13 cellular contexts compared by ENCODE assay signal in the genomic region with DNA sequence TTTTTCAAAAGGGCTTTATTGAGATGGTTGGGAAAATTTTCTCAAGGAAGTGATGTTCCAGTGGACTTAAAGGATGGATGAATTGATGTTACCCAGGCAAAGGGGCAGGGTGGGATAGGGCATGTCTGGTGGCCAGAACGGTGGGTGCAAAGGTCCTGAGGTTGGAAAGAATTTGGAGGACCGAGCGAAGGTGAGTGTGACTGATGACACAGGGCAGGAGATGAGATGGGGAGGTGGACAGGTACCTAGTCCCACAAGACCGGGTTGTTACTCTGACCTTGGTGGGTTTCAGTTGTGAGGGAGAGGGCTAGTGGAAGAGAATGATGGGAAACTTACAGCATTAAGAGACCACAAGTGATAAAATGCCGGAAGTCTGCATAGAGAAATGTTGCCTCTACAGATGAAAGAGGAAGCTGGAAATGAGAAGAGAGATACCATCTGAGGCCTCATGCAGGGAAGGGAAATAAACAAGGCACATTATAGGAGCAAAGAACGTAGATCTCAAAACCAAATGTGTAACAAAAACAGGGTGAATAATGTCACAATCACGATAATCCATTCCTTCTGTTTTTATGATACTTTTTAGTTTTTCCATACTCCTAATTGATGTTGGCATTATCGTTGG. TPM values are rescaled to one million over a fixed set of nuclear protein-coding genes. Genes with fewer than 3 reads are reported as not detected.
DNase-seq lines count a peak whose midpoint lies in the region; ATAC-seq and TF ChIP-seq lines count a peak whose summit lies in the region.
"Had no signal": no experiment of that assay in that cellular context is flagged by ENCODE, and none has a peak within 500 bp of the region (broad histone marks: within the 10 kb centered on the region; RNA-seq: fewer than 3 reads in every experiment).

No MANE protein-coding gene starts in this region.

- H3K4me3 ChIP-seq in HL-60 (replicated peaks; ENCODE audit: insufficient read depth, low read length): no peak overlapping the region
- H3K4me3 ChIP-seq in neuronal stem cell (ENCODE audit: low read length in 2 of 2): no peak overlapping the region
- H3K4me3 ChIP-seq: gastrocnemius medialis, left lung had no signal

- H3K18ac ChIP-seq in neuronal stem cell (ENCODE audit: low read length): no peak overlapping the region

- no peaks in the 10 kb centered on the region for H3K36me3 ChIP-seq in neuronal stem cell (replicated peaks in 1 of 2; ENCODE audit: control insufficient read depth in 2 of 2, insufficient read depth in 2 of 2, low read length in 2 of 2)
- H3K36me3 ChIP-seq: gastrocnemius medialis had no signal

- H3K14ac ChIP-seq in neuronal stem cell (ENCODE audit: low read length): no peak overlapping the region

- peak overlapping the region; percentile 42 for H3K4me3 Mint-ChIP-seq in T-helper 2 cell treated with Interferon-gamma antibody and Interleukin-4, amounts not matched to agents 5 μg/mL and 100 μg/mL, for 36 hours
- peak overlapping the region; percentile 35 to 72 (median 40) for H3K4me3 Mint-ChIP-seq in immature natural killer cell

- no peak overlapping the region for H3K23ac ChIP-seq in neuronal stem cell (ENCODE audit: low read depth, low read length, poor library complexity)

- H3K27ac ChIP-seq in HL-60 (replicated peaks): peak overlapping the region; percentile 69
- H3K27ac ChIP-seq in neuronal stem cell (replicated peaks; ENCODE audit: low read length): no peak overlapping the region
- H3K27ac ChIP-seq: gastrocnemius medialis had no signal

- peaks cover 23% of the 10 kb centered on the region for H3K36me3 Mint-ChIP-seq in T-helper 2 cell treated with Interferon-gamma antibody and Interleukin-4, amounts not matched to agents 5 μg/mL and 100 μg/mL, for 36 hours (ENCODE audit: low read depth)
- peaks cover 0 to 8% (median 7%) of the 10 kb centered on the region in 3 donors for H3K36me3 Mint-ChIP-seq in immature natural killer cell

- peak overlapping the region; percentile 78 for H3K27ac Mint-ChIP-seq in T-helper 2 cell treated with Interferon-gamma antibody and Interleukin-4, amounts not matched to agents 5 μg/mL and 100 μg/mL, for 36 hours
- peak overlapping the region in 5 of 6 donors; percentile 12 to 73 (median 49) for H3K27ac Mint-ChIP-seq in immature natural killer cell

- H3K9me3 Mint-ChIP-seq in T-helper 2 cell treated with Interferon-gamma antibody and Interleukin-4, amounts not matched to agents 5 μg/mL and 100 μg/mL, for 36 hours: peaks cover 34% of the 10 kb centered on the region
- H3K9me3 Mint-ChIP-seq in immature natural killer cell: peaks cover 0 to 2% (median under 1%) of the 10 kb centered on the region in 6 donors

- peaks cover 0 to 27% of the 10 kb centered on the region in 2 donors for H3K9me3 ChIP-seq in neuronal stem cell (replicated peaks in 1 of 2; ENCODE audit: control insufficient read depth in 2 of 2, insufficient read depth in 1 of 2, low read depth in 1 of 2, low read length in 2 of 2)
- H3K9me3 ChIP-seq: gastrocnemius medialis had no signal

- H2BK15ac ChIP-seq in neuronal stem cell (ENCODE audit: low read length): no peak overlapping the region

- no peak for ATAC-seq in GM18907 (IDR thresholded peaks at IDR 0.05; ENCODE audit: unreplicated experiment)
- no peak for ATAC-seq in HG02973 (IDR thresholded peaks at IDR 0.05; ENCODE audit: unreplicated experiment)
- ATAC-seq: gastrocnemius medialis, left lung had no signal

- no peak overlapping the region for H2BK12ac ChIP-seq in neuronal stem cell (ENCODE audit: low read length)

- no peak overlapping the region for H4K91ac ChIP-seq in neuronal stem cell (ENCODE audit: low read depth, low read length, poor library complexity)

- peaks cover 61% of the 10 kb centered on the region for H3K4me1 Mint-ChIP-seq in T-helper 2 cell treated with Interferon-gamma antibody and Interleukin-4, amounts not matched to agents 5 μg/mL and 100 μg/mL, for 36 hours (ENCODE audit: low read depth)
- H3K4me1 Mint-ChIP-seq in immature natural killer cell: peaks cover 49 to 64% of the 10 kb centered on the region in 2 donors

- intact Hi-C loops in cardiac septum (cut with DNase I): no loop called here

- H3K4ac ChIP-seq in neuronal stem cell (ENCODE audit: low read length): no peak overlapping the region

- no peak overlapping the region for H2AFZ ChIP-seq in neuronal stem cell (ENCODE audit: low read length)

- no peak overlapping the region for H3K9ac ChIP-seq in neuronal stem cell (ENCODE audit: low read depth, low read length, poor library complexity)

- H2BK5ac ChIP-seq in neuronal stem cell (ENCODE audit: low read length): no peak overlapping the region

- no peak for TF ChIP-seq CTCF in HL-60 (IDR thresholded peaks at IDR 0.05; ENCODE audit: insufficient read depth, low read length)

- peaks cover 5% of the 10 kb centered on the region for H3K27me3 Mint-ChIP-seq in T-helper 2 cell treated with Interferon-gamma antibody and Interleukin-4, amounts not matched to agents 5 μg/mL and 100 μg/mL, for 36 hours (ENCODE audit: low read depth)
- H3K27me3 Mint-ChIP-seq in immature natural killer cell (ENCODE audit: low read depth in 3 of 3): peaks cover 6 to 12% (median 9%) of the 10 kb centered on the region in 3 donors

- H3K4me2 ChIP-seq in neuronal stem cell (ENCODE audit: insufficient read depth, low read length, poor library complexity, severe bottlenecking): no peak overlapping the region

- H3K27me3 ChIP-seq in HL-60 (ENCODE audit: insufficient read depth, poor library complexity, severe bottlenecking) (no peaks in the 10 kb centered on the region), neuronal stem cell (ENCODE audit: control insufficient read depth in 3 of 3, insufficient read depth in 3 of 3, low read depth in 1 of 3, low read length in 3 of 3) (no peaks in the 10 kb centered on the region)
- H3K27me3 ChIP-seq: gastrocnemius medialis had no signal

- no peaks in the 10 kb centered on the region for H3K4me1 ChIP-seq in neuronal stem cell (ENCODE audit: control insufficient read depth in 2 of 2, insufficient read depth in 1 of 2, low read depth in 1 of 2, low read length in 2 of 2)
- H3K4me1 ChIP-seq: gastrocnemius medialis had no signal

- DNase-seq in CD1c-positive myeloid dendritic cell (ENCODE audit: extremely low spot score): peak; percentile 49
- DNase-seq in HL-60 (ENCODE audit: low read depth in 1 of 2, low spot score in 1 of 2): peak; percentile 73 to 74
- DNase-seq in T-helper 2 cell treated with Interferon-gamma antibody and Interleukin-4, amounts not matched to agents 5 μg/mL and 100 μg/mL, for 36 hours (ENCODE audit: low spot score): no peak
- DNase-seq in immature natural killer cell: no peak
- no peak for DNase-seq in neuronal stem cell (ENCODE audit: low spot score)
- DNase-seq in cardiac septum (ENCODE audit: low spot score): no peak
- DNase-seq: activated gamma-delta T cell treated with Interleukin-2 at 50 U/mL for 16 hours, gastrocnemius medialis, left lung, NCI-H1694 had no signal

- H3K79me1 ChIP-seq in neuronal stem cell (ENCODE audit: low read depth, low read length): no peaks in the 10 kb centered on the region

- no CpG with 5 or more reads among the region's 8 CpGs for WGBS in neuronal stem cell (ENCODE audit: extremely low coverage in 2 of 2, insufficient read length in 2 of 2, insufficient replicate concordance in 1 of 2), 2 donors

- no peak overlapping the region for H4K8ac ChIP-seq in neuronal stem cell (ENCODE audit: low read depth, low read length)

- no peak overlapping the region for H2AK5ac ChIP-seq in neuronal stem cell (ENCODE audit: low read depth, low read length)

- H2BK120ac ChIP-seq in neuronal stem cell (ENCODE audit: low read depth, low read length): no peak overlapping the region

RNA-seq across cellular contexts. Expression of gene ADGRE1, which starts 4.5 kb away (rescaled TPM):
- polyA plus RNA-seq in immature natural killer cell: under 1 TPM in 2 of 3 donors, not detected in 1; 0.22 to 0.54 TPM
- polyA plus RNA-seq in neuronal stem cell (2013, experiment 1 of 2): not detected
- polyA plus RNA-seq in neuronal stem cell (2013, experiment 2 of 2): not detected
- 0.62 TPM for total RNA-seq in cardiac septum
- total RNA-seq: dermis microvascular lymphatic vessel endothelial cell had no signal

Comparison
In these comparisons a context has a peak if more than half of its experiments do, and no peak if none do; other contexts are left out.
1. DNase-seq: peak in CD1c-positive myeloid dendritic cell (single experiment) and HL-60 (2 of 2); none in T-helper 2 cell treated with Interferon-gamma antibody and Interleukin-4, amounts not matched to agents 5 μg/mL and 100 μg/mL, for 36 hours (single experiment), immature natural killer cell (0 of 3), neuronal stem cell (single experiment) and cardiac septum (single experiment).